In genomic region chr12:124487065-124487833, GRCh38 we compare ENCODE assay signal across 9 cellular contexts.
DNase-seq lines count a peak whose midpoint lies in the region; ATAC-seq and TF ChIP-seq lines count a peak whose summit lies in the region.
"Had no signal": no experiment of that assay in that cellular context is flagged by ENCODE, and none has a peak within 500 bp of the region (broad histone marks: within the 10 kb centered on the region; RNA-seq: fewer than 3 reads in every experiment).

No MANE protein-coding gene starts in this region.

- peak overlapping the region; percentile 27 for H3K27ac ChIP-seq in layer of hippocampus (ENCODE audit: low read depth, low read length)
- no peak overlapping the region for H3K27ac ChIP-seq in body of pancreas

- no peak for TF ChIP-seq CTCF in NB4 (IDR thresholded peaks at IDR 0.05; ENCODE audit: low read depth, low read length)
- no peak for TF ChIP-seq CTCF in brain (conservative IDR thresholded peaks at IDR 0.05)
- no peak for TF ChIP-seq CTCF in body of pancreas (IDR thresholded peaks at IDR 0.05)

- peaks cover 0 to 2% of the 10 kb centered on the region in 2 donors for H3K36me3 ChIP-seq in body of pancreas (replicated peaks in 1 of 2; ENCODE audit: insufficient read depth in 1 of 2, low read depth in 2 of 2)

- H3K27me3 Mint-ChIP-seq in brain, result no peaks in the 10 kb centered on the region
- no peaks in the 10 kb centered on the region for H3K27me3 Mint-ChIP-seq in stimulated activated naive B cell treated with anti-CD40 and anti-IgM and Interleukin-4, amounts not matched to agents 10 μg/mL and 1 μg/mL and 100 μg/mL, for 72 hours

- TF ChIP-seq POLR2A in NB4 (IDR thresholded peaks at IDR 0.05; ENCODE audit: extremely low read depth, insufficient read length) (no peak), body of pancreas (IDR thresholded peaks at IDR 0.05) (no peak)

- intact Hi-C loops in body of pancreas (cut with DNase I), result no loop called here

- no peak for ATAC-seq in stimulated activated naive B cell treated with anti-CD40 and anti-IgM and Interleukin-4, amounts not matched to agents 10 μg/mL and 1 μg/mL and 100 μg/mL, for 72 hours (replicated peaks)
- no peak for ATAC-seq in body of pancreas

- peak; percentile 43 for DNase-seq in NB4 (ENCODE audit: low read depth)
- DNase-seq in stimulated activated naive B cell treated with anti-CD40 and anti-IgM and Interleukin-4, amounts not matched to agents 10 μg/mL and 1 μg/mL and 100 μg/mL, for 72 hours, result no peak
- DNase-seq in body of pancreas, result no peak
- DNase-seq in NCI-H2107 (lab: John Stamatoyannopoulos, UW), result no peak
- no peak for DNase-seq in ecto neural progenitor cell (ENCODE audit: low spot score)
- DNase-seq: amniotic stem cell had no signal

- no peaks in the 10 kb centered on the region for H3K27me3 ChIP-seq in layer of hippocampus (ENCODE audit: control insufficient read depth, insufficient read depth, low read length)
- no peaks in the 10 kb centered on the region for H3K27me3 ChIP-seq in body of pancreas

- H3K36me3 Mint-ChIP-seq in brain, result peaks cover 22% of the 10 kb centered on the region
- H3K36me3 Mint-ChIP-seq in stimulated activated naive B cell treated with anti-CD40 and anti-IgM and Interleukin-4, amounts not matched to agents 10 μg/mL and 1 μg/mL and 100 μg/mL, for 72 hours, result peaks cover 58 to 82% of the 10 kb centered on the region in 2 donors

- 81 to 84% methylated on average over 27 of the region's 27 CpGs for WGBS in body of pancreas, 2 donors

- no peaks in the 10 kb centered on the region for H3K9me3 ChIP-seq in body of pancreas

- peaks cover 47% of the 10 kb centered on the region for H3K4me1 ChIP-seq in body of pancreas

- H3K4me3 ChIP-seq in NB4 (ENCODE audit: low read depth, low read length) (no peak overlapping the region), body of pancreas (no peak overlapping the region)

- H3K27ac Mint-ChIP-seq in brain, result peak overlapping the region; percentile 36 to 94 (median 83)
- H3K27ac Mint-ChIP-seq in stimulated activated naive B cell treated with anti-CD40 and anti-IgM and Interleukin-4, amounts not matched to agents 10 μg/mL and 1 μg/mL and 100 μg/mL, for 72 hours, result peak overlapping the region; percentile 38

- peaks cover 32% of the 10 kb centered on the region for H3K4me1 Mint-ChIP-seq in brain
- H3K4me1 Mint-ChIP-seq in stimulated activated naive B cell treated with anti-CD40 and anti-IgM and Interleukin-4, amounts not matched to agents 10 μg/mL and 1 μg/mL and 100 μg/mL, for 72 hours, result peaks cover 47 to 86% of the 10 kb centered on the region in 2 donors

- H3K4me3 Mint-ChIP-seq in brain, result peak overlapping the region in 1 of 5 experiments; percentile 6
- no peak overlapping the region for H3K4me3 Mint-ChIP-seq in stimulated activated naive B cell treated with anti-CD40 and anti-IgM and Interleukin-4, amounts not matched to agents 10 μg/mL and 1 μg/mL and 100 μg/mL, for 72 hours
- H3K4me3 Mint-ChIP-seq: neural crest cell had no signal

- H3K9me3 Mint-ChIP-seq in brain, result no peaks in the 10 kb centered on the region
- H3K9me3 Mint-ChIP-seq in stimulated activated naive B cell treated with anti-CD40 and anti-IgM and Interleukin-4, amounts not matched to agents 10 μg/mL and 1 μg/mL and 100 μg/mL, for 72 hours, result peaks cover 0 to 4% of the 10 kb centered on the region in 2 donors
- H3K9me3 Mint-ChIP-seq: neural crest cell had no signal
